In the genomic region with DNA sequence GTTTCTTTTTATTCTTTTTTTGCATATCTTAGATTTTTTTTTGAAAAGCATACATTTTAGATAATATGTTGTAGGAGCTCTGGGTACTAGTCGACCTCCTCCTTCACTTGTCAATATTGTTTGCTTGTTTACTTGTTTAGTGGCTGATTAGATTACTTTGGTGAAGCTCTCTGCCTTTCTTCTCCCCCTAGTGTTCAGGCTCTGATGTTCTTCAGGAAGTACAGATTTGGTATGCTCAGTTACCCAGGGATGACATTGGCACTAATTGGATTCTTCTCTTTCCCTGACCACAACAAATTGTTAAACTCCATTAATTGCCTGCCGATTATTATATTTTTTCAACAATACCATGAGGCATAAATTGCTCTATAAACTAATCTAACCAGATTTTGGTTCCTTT, we compare ENCODE assay signal across 23 cellular contexts.
DNase-seq lines count a peak whose midpoint lies in the region; ATAC-seq and TF ChIP-seq lines count a peak whose summit lies in the region.
"Had no signal": no experiment of that assay in that cellular context is flagged by ENCODE, and none has a peak within 500 bp of the region (broad histone marks: within the 10 kb centered on the region; RNA-seq: fewer than 3 reads in every experiment).

No MANE protein-coding gene starts in this region.

- intact Hi-C loops in OCI-LY7 (cut with micrococcal nuclease; ENCODE audit: unreplicated experiment) = no loop called here

- H3K27ac ChIP-seq in OCI-LY7 (ENCODE audit: low read depth, low read length, poor library complexity, severe bottlenecking) (no peak overlapping the region), endodermal cell (ENCODE audit: low read depth, low read length) (no peak overlapping the region)
- H3K27ac ChIP-seq: coronary artery, gastroesophageal sphincter, tibial artery had no signal

- H3K4me3 Mint-ChIP-seq in endodermal cell = no peak overlapping the region
- H3K4me3 Mint-ChIP-seq: activated CD4-positive, alpha-beta memory T cell treated with anti-CD3 and anti-CD28 coated beads, Interleukin-2, amount 10 ng/mL, durations not matched to agents 7 days and 5 days; activated T-cell treated with anti-CD3 and anti-CD28 coated beads, Interleukin-2, amount 50 U/mL, for 4 hours; stimulated activated naive B cell treated with anti-CD40 and anti-IgM and Interleukin-4, amounts not matched to agents 10 μg/mL and 1 μg/mL and 100 μg/mL, for 72 hours; T-cell had no signal

- peak; percentile 26 for DNase-seq in DMS53 (lab: John Stamatoyannopoulos, UW)
- no peak for DNase-seq in DMS53 treated with DMSO at 0.1 percent for 48 hours (lab: John Stamatoyannopoulos, UW; ENCODE audit: unreplicated experiment)
- no peak for DNase-seq in OCI-LY7 (ENCODE audit: low spot score)
- DNase-seq in endodermal cell = no peak
- no peak for DNase-seq in retinal pigment epithelial cell (ENCODE audit: low read depth)
- DNase-seq in central memory CD4-positive, alpha-beta T cell = no peak
- DNase-seq: activated CD4-positive, alpha-beta memory T cell treated with anti-CD3 and anti-CD28 coated beads, Interleukin-2, amount 10 ng/mL, durations not matched to agents 7 days and 5 days; activated T-cell treated with anti-CD3 and anti-CD28 coated beads, Interleukin-2, amount 50 U/mL, for 4 hours; C1 segment of cervical spinal cord; EL; NCI-H1436; NCI-H226; right cardiac atrium; stimulated activated naive B cell treated with anti-CD40 and anti-IgM and Interleukin-4, amounts not matched to agents 10 μg/mL and 1 μg/mL and 100 μg/mL, for 72 hours; T-cell; tibial artery had no signal

- ATAC-seq in GM21381 (IDR thresholded peaks at IDR 0.05; ENCODE audit: unreplicated experiment) = no peak
- ATAC-seq in GM19467 (IDR thresholded peaks at IDR 0.05; ENCODE audit: unreplicated experiment) = no peak
- ATAC-seq: activated naive CD4-positive, alpha-beta T cell treated with anti-CD3 and anti-CD28 coated beads, Interleukin-2, amount 50 U/mL, for 72 hours; activated T-cell treated with anti-CD3 and anti-CD28 coated beads, Interleukin-2, amount 50 U/mL, for 4 hours; gastroesophageal sphincter; GM12878; left lobe of liver; right cardiac atrium; stimulated activated naive B cell treated with anti-CD40 and anti-IgM and Interleukin-4, amounts not matched to agents 10 μg/mL and 1 μg/mL and 100 μg/mL, for 72 hours; T-cell had no signal

- no peak overlapping the region for H3K27ac Mint-ChIP-seq in endodermal cell
- H3K27ac Mint-ChIP-seq: activated CD4-positive, alpha-beta memory T cell treated with anti-CD3 and anti-CD28 coated beads, Interleukin-2, amount 10 ng/mL, durations not matched to agents 7 days and 5 days; activated naive CD4-positive, alpha-beta T cell treated with anti-CD3 and anti-CD28 coated beads, Interleukin-2, amount 50 U/mL, for 72 hours; stimulated activated naive B cell treated with anti-CD40 and anti-IgM and Interleukin-4, amounts not matched to agents 10 μg/mL and 1 μg/mL and 100 μg/mL, for 72 hours; T-cell had no signal

- BruUV-seq in OCI-LY7 (replicated peaks; lab: Mats Ljungman, UMichigan) = no TSS peak

- H3K4me1 Mint-ChIP-seq in endodermal cell = peaks cover 16% of the 10 kb centered on the region
- H3K4me1 Mint-ChIP-seq: activated CD4-positive, alpha-beta memory T cell treated with anti-CD3 and anti-CD28 coated beads, Interleukin-2, amount 10 ng/mL, durations not matched to agents 7 days and 5 days; stimulated activated naive B cell treated with anti-CD40 and anti-IgM and Interleukin-4, amounts not matched to agents 10 μg/mL and 1 μg/mL and 100 μg/mL, for 72 hours; T-cell had no signal

- H3K4me2 ChIP-seq in OCI-LY7 (ENCODE audit: low read length) = no peak overlapping the region

- 58% methylated on average over 2 of the region's 2 CpGs; no CpG with 5 or more reads in 1 of the 2 experiments for WGBS in endodermal cell (ENCODE audit: insufficient coverage in 1 of 2, insufficient read length in 1 of 2), 2 experiments

- H3K4me1 ChIP-seq in OCI-LY7 (ENCODE audit: insufficient read depth, low read length, poor library complexity, severe bottlenecking) (no peaks in the 10 kb centered on the region), endodermal cell (ENCODE audit: control insufficient read depth, insufficient read depth, low read length) (peaks cover 3% of the 10 kb centered on the region)
- H3K4me1 ChIP-seq: gastroesophageal sphincter, tibial artery had no signal

- peaks cover 7% of the 10 kb centered on the region for H3K9me3 Mint-ChIP-seq in endodermal cell
- H3K9me3 Mint-ChIP-seq: activated CD4-positive, alpha-beta memory T cell treated with anti-CD3 and anti-CD28 coated beads, Interleukin-2, amount 10 ng/mL, durations not matched to agents 7 days and 5 days; activated naive CD4-positive, alpha-beta T cell treated with anti-CD3 and anti-CD28 coated beads, Interleukin-2, amount 50 U/mL, for 72 hours; activated T-cell treated with anti-CD3 and anti-CD28 coated beads, Interleukin-2, amount 50 U/mL, for 4 hours had no signal

- no peak overlapping the region for H3K9ac ChIP-seq in endodermal cell (ENCODE audit: extremely low read depth, low read length, poor library complexity, severe bottlenecking)

- H3K9me2 ChIP-seq in OCI-LY7 (ENCODE audit: insufficient read depth, low read length) = no peaks in the 10 kb centered on the region

- H3K27me3 Mint-ChIP-seq in endodermal cell (ENCODE audit: insufficient read depth) = no peaks in the 10 kb centered on the region
- H3K27me3 Mint-ChIP-seq: activated CD4-positive, alpha-beta memory T cell treated with anti-CD3 and anti-CD28 coated beads, Interleukin-2, amount 10 ng/mL, durations not matched to agents 7 days and 5 days; stimulated activated naive B cell treated with anti-CD40 and anti-IgM and Interleukin-4, amounts not matched to agents 10 μg/mL and 1 μg/mL and 100 μg/mL, for 72 hours had no signal

- no peaks in the 10 kb centered on the region for H4K20me1 ChIP-seq in OCI-LY7 (ENCODE audit: insufficient read depth, low read length)

- no peaks in the 10 kb centered on the region for H3K79me2 ChIP-seq in OCI-LY7 (ENCODE audit: insufficient read depth, low read depth, low read length)

- H3K36me3 Mint-ChIP-seq in endodermal cell (ENCODE audit: low read depth) = no peaks in the 10 kb centered on the region
- H3K36me3 Mint-ChIP-seq: activated naive CD4-positive, alpha-beta T cell treated with anti-CD3 and anti-CD28 coated beads, Interleukin-2, amount 50 U/mL, for 72 hours; stimulated activated naive B cell treated with anti-CD40 and anti-IgM and Interleukin-4, amounts not matched to agents 10 μg/mL and 1 μg/mL and 100 μg/mL, for 72 hours; T-cell had no signal

- CTCF ChIA-PET in OCI-LY7 (lab: Charles Lee; ENCODE audit: unreplicated experiment) = no interaction called here

- H3K4me3 ChIP-seq in OCI-LY7 (ENCODE audit: low read depth, low read length, poor library complexity, severe bottlenecking) = no peak overlapping the region
- H3K4me3 ChIP-seq in endodermal cell (ENCODE audit: low read length) = no peak overlapping the region
- no peak overlapping the region for H3K4me3 ChIP-seq in retinal pigment epithelial cell (ENCODE audit: low read length)
- H3K4me3 ChIP-seq: coronary artery, gastroesophageal sphincter, GM12878, tibial artery had no signal

- no peak overlapping the region for H2AFZ ChIP-seq in OCI-LY7 (ENCODE audit: low read length)

- no peaks in the 10 kb centered on the region for H3K36me3 ChIP-seq in OCI-LY7 (ENCODE audit: insufficient read depth, low read length)
- no peaks in the 10 kb centered on the region for H3K36me3 ChIP-seq in endodermal cell (ENCODE audit: control insufficient read depth, insufficient read depth, low read length)
- H3K36me3 ChIP-seq: gastroesophageal sphincter, tibial artery had no signal

- no peaks in the 10 kb centered on the region for H3K9me3 ChIP-seq in OCI-LY7 (ENCODE audit: low read length)
- no peaks in the 10 kb centered on the region for H3K9me3 ChIP-seq in endodermal cell (ENCODE audit: control insufficient read depth, low read length)
- H3K9me3 ChIP-seq: gastroesophageal sphincter, tibial artery had no signal

- peak; percentile 37 for TF ChIP-seq CTCF in OCI-LY7 (conservative IDR thresholded peaks at IDR 0.05; ENCODE audit: low read length)
- TF ChIP-seq CTCF in endodermal cell (conservative IDR thresholded peaks at IDR 0.05) = peak; percentile 79
- TF ChIP-seq CTCF in retinal pigment epithelial cell (conservative IDR thresholded peaks at IDR 0.05; ENCODE audit: low read depth, low read length) = peak; percentile 58

- POLR2A ChIA-PET in OCI-LY7 (lab: Charles Lee) = no interaction called here

- H3K27me3 ChIP-seq in endodermal cell (ENCODE audit: control insufficient read depth, insufficient read depth, low read length, poor library complexity, severe bottlenecking) = no peaks in the 10 kb centered on the region
- H3K27me3 ChIP-seq: gastroesophageal sphincter, tibial artery had no signal
